1 cellular context compared by ENCODE assay signal in the genomic region with DNA sequence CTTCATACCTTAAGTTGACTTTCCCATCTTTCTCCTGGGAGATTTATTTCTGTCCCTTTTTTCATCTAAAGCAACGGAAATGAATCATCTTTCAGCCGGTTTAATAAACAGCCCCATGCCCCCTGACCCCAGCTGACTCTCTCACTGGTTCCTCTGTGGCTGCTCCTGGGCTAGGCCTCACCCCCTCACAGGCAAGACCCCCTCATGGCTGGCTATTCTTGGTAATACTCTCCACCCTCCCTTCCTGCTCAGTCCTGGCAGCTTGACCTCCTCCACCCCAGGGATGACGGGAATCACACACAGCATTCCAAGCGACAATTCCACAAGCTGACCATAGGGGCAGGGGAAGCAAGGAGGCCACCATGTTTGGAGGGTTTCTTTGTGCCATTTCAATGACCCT.
TF ChIP-seq lines count a peak whose summit lies in the region.

No MANE protein-coding gene starts in this region.

TF ChIP-seq in GM23338, 12 proteins besides CTCF, POLR2A, EP300 and RAD21:
- TF ChIP-seq ZNF462 (CRISPR knock-in tag; IDR thresholded peaks at IDR 0.05), result no peak
- no peak for TF ChIP-seq EZH2 (IDR thresholded peaks at IDR 0.05; ENCODE audit: low read depth, unreplicated experiment)
- TF ChIP-seq REST (IDR thresholded peaks at IDR 0.05; ENCODE audit: unreplicated experiment), result no peak
- TF ChIP-seq, protein P1, sequence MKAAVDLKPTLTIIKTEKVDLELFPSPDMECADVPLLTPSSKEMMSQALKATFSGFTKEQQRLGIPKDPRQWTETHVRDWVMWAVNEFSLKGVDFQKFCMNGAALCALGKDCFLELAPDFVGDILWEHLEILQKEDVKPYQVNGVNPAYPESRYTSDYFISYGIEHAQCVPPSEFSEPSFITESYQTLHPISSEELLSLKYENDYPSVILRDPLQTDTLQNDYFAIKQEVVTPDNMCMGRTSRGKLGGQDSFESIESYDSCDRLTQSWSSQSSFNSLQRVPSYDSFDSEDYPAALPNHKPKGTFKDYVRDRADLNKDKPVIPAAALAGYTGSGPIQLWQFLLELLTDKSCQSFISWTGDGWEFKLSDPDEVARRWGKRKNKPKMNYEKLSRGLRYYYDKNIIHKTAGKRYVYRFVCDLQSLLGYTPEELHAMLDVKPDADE (IDR thresholded peaks at IDR 0.05), result no peak
- TF ChIP-seq CREB1 (CRISPR knock-in tag; IDR thresholded peaks at IDR 0.05; ENCODE audit: low read depth), result no peak
- no peak for TF ChIP-seq JUNB (IDR thresholded peaks at IDR 0.05; ENCODE audit: unreplicated experiment)
- no peak for TF ChIP-seq ZNF114 (CRISPR knock-in tag; IDR thresholded peaks at IDR 0.05)
- TF ChIP-seq ZNF331 (CRISPR knock-in tag; IDR thresholded peaks at IDR 0.05; ENCODE audit: low read depth), result no peak
- no peak for TF ChIP-seq STAT1 (IDR thresholded peaks at IDR 0.05; ENCODE audit: unreplicated experiment)
- TF ChIP-seq EZH2phosphoT487 (IDR thresholded peaks at IDR 0.05; ENCODE audit: unreplicated experiment), result no peak
- TF ChIP-seq NANOG (IDR thresholded peaks at IDR 0.05; ENCODE audit: borderline replicate concordance), result no peak
- TF ChIP-seq POLR2AphosphoS5 (IDR thresholded peaks at IDR 0.05; ENCODE audit: low read depth), result no peak
